ENCODE assay signal across 8 cellular contexts in the genomic region with DNA sequence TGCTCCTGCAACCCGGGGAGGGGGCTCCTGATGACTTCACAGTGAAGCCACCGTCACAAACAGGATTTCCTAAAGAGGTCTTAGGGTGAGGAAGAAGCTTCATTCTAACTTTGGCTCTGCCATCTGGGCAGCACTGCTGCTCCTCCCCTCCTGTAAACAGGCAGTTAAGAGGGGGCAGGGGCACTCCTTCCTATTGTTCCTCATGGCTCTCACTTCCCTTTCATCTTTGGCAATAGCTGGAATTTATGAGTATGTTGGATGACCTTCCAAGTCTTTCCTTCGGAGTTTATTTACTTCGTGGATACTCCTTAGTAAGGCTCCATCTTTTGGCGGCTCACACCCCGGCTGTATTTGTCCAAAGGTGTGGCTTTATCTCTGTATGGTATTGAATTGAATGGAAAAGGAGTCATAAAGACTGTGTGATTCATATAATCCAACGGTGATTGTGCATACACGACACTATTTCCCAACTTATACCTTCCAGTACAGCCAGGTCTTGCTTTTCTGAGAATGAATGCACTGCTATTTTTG. TPM values are rescaled to one million over a fixed set of nuclear protein-coding genes. Genes with fewer than 3 reads are reported as not detected.
DNase-seq lines count a peak whose midpoint lies in the region; ATAC-seq and TF ChIP-seq lines count a peak whose summit lies in the region.
"Had no signal": no experiment of that assay in that cellular context is flagged by ENCODE, and none has a peak within 500 bp of the region (broad histone marks: within the 10 kb centered on the region; RNA-seq: fewer than 3 reads in every experiment).

No MANE protein-coding gene starts in this region.

- no peaks in the 10 kb centered on the region for H3K9me3 ChIP-seq in PC-3 (ENCODE audit: low read length)
- H3K9me3 ChIP-seq in duodenal mucosa (ENCODE audit: control insufficient read depth in 1 of 2, low read length in 2 of 2): no peaks in the 10 kb centered on the region
- H3K9me3 ChIP-seq: thoracic aorta had no signal

- peak; percentile 88 for DNase-seq in HT-29 (ENCODE audit: low spot score)
- peak; percentile 91 for DNase-seq in PC-3
- peak; percentile 79 for DNase-seq in pulmonary artery endothelial cell (ENCODE audit: low read depth, low spot score)
- no peak for DNase-seq in GM19240 (ENCODE audit: insufficient read length, low spot score)
- no peak for DNase-seq in coronary artery (ENCODE audit: low spot score)

- H3F3A ChIP-seq in PC-3 (ENCODE audit: low read length, unreplicated experiment): no peaks in the 10 kb centered on the region

- H2AFZ ChIP-seq in PC-3 (ENCODE audit: low read length): peak overlapping the region; percentile 18; the same call in 1 of the 2 replicates

- no TSS peak for BruUV-seq in PC-3 (replicated peaks; lab: Mats Ljungman, UMichigan)

- H3K9me2 ChIP-seq in PC-3 (replicated peaks; ENCODE audit: low read length): no peaks in the 10 kb centered on the region

- POLR2A ChIA-PET in PC-3 (lab: Charles Lee; ENCODE audit: unreplicated experiment): interaction anchor here (0.6 kb wide), 3 partner anchors 73 to 166 kb away, joined by 3 to 5 read pairs (median 4); no protein-coding TSS in a partner anchor

- H3K27me3 ChIP-seq in PC-3 (ENCODE audit: low read length) (no peaks in the 10 kb centered on the region), duodenal mucosa (ENCODE audit: control insufficient read depth in 1 of 2, insufficient read depth in 2 of 2, low read length in 2 of 2) (no peaks in the 10 kb centered on the region)

- H3K4me3 ChIP-seq in PC-3 (ENCODE audit: low read length): peak overlapping the region; percentile 33; the same call in 1 of the 2 replicates
- H3K4me3 ChIP-seq in duodenal mucosa (ENCODE audit: low read depth in 1 of 2, low read length in 2 of 2): peak overlapping the region in 1 of 2 donors; percentile 18
- H3K4me3 ChIP-seq in coronary artery: no peak overlapping the region
- H3K4me3 ChIP-seq: thoracic aorta had no signal

- peak; percentile 96 for ATAC-seq in PC-3
- no peak for ATAC-seq in HG03135 (IDR thresholded peaks at IDR 0.05; ENCODE audit: unreplicated experiment)

- H3K36me3 ChIP-seq in PC-3 (ENCODE audit: low read depth, low read length) (no peaks in the 10 kb centered on the region), duodenal mucosa (ENCODE audit: control insufficient read depth in 1 of 2, insufficient read depth in 2 of 2, low read length in 2 of 2) (no peaks in the 10 kb centered on the region)
- H3K36me3 ChIP-seq: thoracic aorta had no signal

- CTCF ChIA-PET in PC-3 (lab: Charles Lee): no interaction called here

- peak overlapping the region; percentile 72 for H3K4me2 ChIP-seq in PC-3 (ENCODE audit: low read length)

- peak overlapping the region; percentile 82 for H3K27ac ChIP-seq in PC-3 (ENCODE audit: low read length)
- peak overlapping the region; percentile 48 for H3K27ac ChIP-seq in duodenal mucosa (ENCODE audit: low read depth, low read length)
- H3K27ac ChIP-seq in coronary artery: peak overlapping the region in 1 of 2 donors; percentile 25
- H3K27ac ChIP-seq: thoracic aorta had no signal

- no peaks in the 10 kb centered on the region for H3K79me2 ChIP-seq in PC-3 (ENCODE audit: low read length)

- H4K20me1 ChIP-seq in PC-3 (ENCODE audit: low read length): no peaks in the 10 kb centered on the region

- no peak for TF ChIP-seq CTCF in PC-3 (conservative IDR thresholded peaks at IDR 0.05; ENCODE audit: low read depth, low read length)
- no peak for TF ChIP-seq CTCF in coronary artery (IDR thresholded peaks at IDR 0.05)

- H3K4me1 ChIP-seq in PC-3 (ENCODE audit: insufficient read depth, low read length) (peaks cover 40% of the 10 kb centered on the region), duodenal mucosa (ENCODE audit: control insufficient read depth in 1 of 2, insufficient read depth in 2 of 2, low read length in 2 of 2) (peaks cover 26 to 47% of the 10 kb centered on the region in 2 donors)

- intact Hi-C loops in PC-3 (cut with micrococcal nuclease): loop anchor here (1.0 to 2.0 kb wide), 2 partner anchors 12 to 17 kb away; no protein-coding TSS in a partner anchor

- H3K9ac ChIP-seq in PC-3 (ENCODE audit: low read length) (peak overlapping the region; percentile 43), duodenal mucosa (ENCODE audit: low read depth in 1 of 2, low read length in 2 of 2) (peak overlapping the region in 1 of 2 donors; percentile 8)

RNA-seq across cellular contexts. Expression of gene FAM133B, which starts 55.4 kb away (rescaled TPM):
- 10.0 and 13.6 TPM in 2 replicates for total RNA-seq in HT-29 (2014; rRNA removed; shearing (Covaris generic))
- total RNA-seq in PC-3 (2014; rRNA removed) (22.6 and 25.9 TPM in 2 replicates), pulmonary artery endothelial cell (11.3 and 31.9 TPM in 2 replicates)

Comparison
In these comparisons a context has a peak if more than half of its experiments do, and no peak if none do; other contexts are left out.
1. DNase-seq: peak in HT-29 (single experiment), PC-3 (single experiment) and pulmonary artery endothelial cell (single experiment); none in GM19240 (single experiment) and coronary artery (single experiment).